ENCODE assay signal across 13 cellular contexts in the genomic region with DNA sequence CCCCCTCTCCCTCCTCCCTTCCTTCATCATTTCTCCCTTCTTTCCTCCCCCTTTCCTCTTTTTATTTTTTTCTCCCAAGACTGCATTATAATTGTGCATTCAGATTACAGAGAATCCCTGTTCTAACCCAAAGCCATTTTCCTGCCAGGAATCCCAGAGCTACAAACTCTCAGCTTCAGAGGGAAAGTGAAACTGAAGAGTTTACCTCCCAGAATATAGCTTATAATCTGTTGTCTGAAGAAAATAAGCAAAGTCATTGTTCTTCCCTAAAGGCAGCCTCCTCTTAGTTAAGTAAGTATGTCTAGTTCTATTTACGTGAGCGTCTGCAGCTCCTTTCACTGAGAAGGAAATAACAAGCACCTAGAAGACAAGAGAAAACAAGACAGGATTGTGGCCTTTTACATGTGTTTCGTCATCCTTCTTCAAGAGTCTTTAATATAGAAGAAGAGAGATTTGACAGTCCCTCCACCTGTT.
A peak's percentile ranks its signal among the peaks of the same experiment; 100 is the strongest.
DNase-seq lines count a peak whose midpoint lies in the region; FAIRE-seq and TF ChIP-seq lines count a peak whose summit lies in the region.
"Had no signal": no experiment of that assay in that cellular context is flagged by ENCODE, and none has a peak within 500 bp of the region (broad histone marks: within the 10 kb centered on the region; RNA-seq: fewer than 3 reads in every experiment).

No MANE protein-coding gene starts in this region.

- no peak for TF ChIP-seq POLR2A in thyroid gland (IDR thresholded peaks at IDR 0.05)

- H3K4me3 Mint-ChIP-seq in activated naive CD4-positive, alpha-beta T cell treated with anti-CD3 and anti-CD28 coated beads, Interleukin-2, amount 10 ng/mL, durations not matched to agents 7 days and 5 days, result no peak overlapping the region
- H3K4me3 Mint-ChIP-seq: CD4-positive, alpha-beta memory T cell had no signal

- intact Hi-C loops in thyroid gland (cut with DNase I), result no loop called here

- no peak for FAIRE-seq in D721Med (lab: Jason Lieb, UNC)

- peak overlapping the region in 2 of 3 donors; percentile 6 to 37 for H3K27ac ChIP-seq in thyroid gland

- H3K9me3 ChIP-seq in thyroid gland, result no peaks in the 10 kb centered on the region
- H3K9me3 ChIP-seq: upper lobe of left lung had no signal

- H3K36me3 ChIP-seq in thyroid gland, result no peaks in the 10 kb centered on the region
- H3K36me3 ChIP-seq: upper lobe of left lung had no signal

- 0 out of 2 replicates have a peak overlapping the region, but pooled peaks have one; percentile 14 for H3K4me3 ChIP-seq in WI38 (ENCODE audit: low read depth, low read length)
- H3K4me3 ChIP-seq in thyroid gland (replicated peaks in 1 of 3), result no peak overlapping the region
- H3K4me3 ChIP-seq: upper lobe of left lung had no signal

- no peaks in the 10 kb centered on the region for H3K9me3 Mint-ChIP-seq in activated naive CD4-positive, alpha-beta T cell treated with anti-CD3 and anti-CD28 coated beads, Interleukin-2, amount 10 ng/mL, durations not matched to agents 7 days and 5 days

- 53 to 55% methylated on average over 3 of the region's 3 CpGs for WGBS in thyroid gland, 2 donors

- peaks cover 11 to 15% of the 10 kb centered on the region in 2 donors for H3K4me1 ChIP-seq in thyroid gland

- H3K36me3 Mint-ChIP-seq in activated naive CD4-positive, alpha-beta T cell treated with anti-CD3 and anti-CD28 coated beads, Interleukin-2, amount 10 ng/mL, durations not matched to agents 7 days and 5 days, result no peaks in the 10 kb centered on the region
- H3K36me3 Mint-ChIP-seq: CD4-positive, alpha-beta memory T cell had no signal

- DNase-seq in activated naive CD4-positive, alpha-beta T cell treated with anti-CD3 and anti-CD28 coated beads, Interleukin-2, amount 10 ng/mL, durations not matched to agents 7 days and 5 days, result no peak
- DNase-seq in activated naive CD4-positive, alpha-beta T cell treated with anti-CD3 and anti-CD28 coated beads, Interleukin-2, amount 50 U/mL, for 16 hours, result no peak
- peak; percentile 28 for DNase-seq in foreskin melanocyte
- DNase-seq in thyroid gland, result no peak
- no peak for DNase-seq in hippocampal formation (lab: John Stamatoyannopoulos, UW)
- no peak for DNase-seq in DMS 273 (lab: John Stamatoyannopoulos, UW; ENCODE audit: unreplicated experiment)
- DNase-seq in D721Med (ENCODE audit: insufficient read length, low spot score), result no peak
- DNase-seq: activated CD4-positive, CD25-positive, alpha-beta regulatory T cell; CD4-positive, alpha-beta memory T cell; NCI-H1694; upper lobe of left lung had no signal

- H3K27me3 Mint-ChIP-seq in activated naive CD4-positive, alpha-beta T cell treated with anti-CD3 and anti-CD28 coated beads, Interleukin-2, amount 10 ng/mL, durations not matched to agents 7 days and 5 days, result no peaks in the 10 kb centered on the region
- H3K27me3 Mint-ChIP-seq: progenitor cell of endocrine pancreas had no signal

- H3K27ac Mint-ChIP-seq in activated naive CD4-positive, alpha-beta T cell treated with anti-CD3 and anti-CD28 coated beads, Interleukin-2, amount 10 ng/mL, durations not matched to agents 7 days and 5 days, result peak overlapping the region; percentile 6
- H3K27ac Mint-ChIP-seq: CD4-positive, alpha-beta memory T cell; progenitor cell of endocrine pancreas had no signal

- H3K4me1 Mint-ChIP-seq in activated naive CD4-positive, alpha-beta T cell treated with anti-CD3 and anti-CD28 coated beads, Interleukin-2, amount 10 ng/mL, durations not matched to agents 7 days and 5 days, result peaks cover 10% of the 10 kb centered on the region

- no peaks in the 10 kb centered on the region for H3K27me3 ChIP-seq in thyroid gland
- H3K27me3 ChIP-seq: upper lobe of left lung had no signal

- CTCF ChIA-PET in activated naive CD4-positive, alpha-beta T cell treated with anti-CD3 and anti-CD28 coated beads, Interleukin-2, amount 10 ng/mL, durations not matched to agents 7 days and 5 days (lab: Charles Lee), result interaction anchor here (0.9 kb wide), 1 partner anchor 48 kb away, joined by 3 read pairs; no protein-coding TSS in a partner anchor

- TF ChIP-seq CTCF in WI38 (IDR thresholded peaks at IDR 0.05; ENCODE audit: low read depth, low read length), result no peak
- no peak for TF ChIP-seq CTCF in thyroid gland (IDR thresholded peaks at IDR 0.05)
- TF ChIP-seq CTCF in D721Med (IDR thresholded peaks at IDR 0.05; ENCODE audit: insufficient read depth, missing control alignments), result no peak
